Comparison of ENCODE assay signal across 8 cellular contexts in genomic region chr3:150409125-150409526, GRCh38. TPM values are rescaled to one million over a fixed set of nuclear protein-coding genes. Genes with fewer than 3 reads are reported as not detected.
DNase-seq lines count a peak whose midpoint lies in the region; ATAC-seq, FAIRE-seq and TF ChIP-seq lines count a peak whose summit lies in the region.

No MANE protein-coding gene starts in this region.

- peaks cover 3 to 25% of the 10 kb centered on the region in 2 experiments for H3K36me3 ChIP-seq in keratinocyte (ENCODE audit: control insufficient read depth in 2 of 2, extremely low read depth in 1 of 2, insufficient read depth in 2 of 2, low read length in 2 of 2)

- POLR2A ChIA-PET in AG04449 (lab: Yijun Ruan, JAX): interaction anchor here (0.6 to 3.2 kb wide), 20 partner anchors 9 to 458 kb away, joined by 3 to 24 read pairs (median 4); partner anchors contain the start of genes EIF2A and SERP1

- DNase-seq in AG04449 (ENCODE audit: low read depth, low spot score): no peak
- no peak for DNase-seq in keratinocyte (ENCODE audit: low read depth, low spot score)
- peak in 29 of 49 donors; percentile 17 to 79 (median 56) for DNase-seq in substantia nigra (lab: John Stamatoyannopoulos, UW)
- no peak for DNase-seq in DMS114 treated with DMSO at 0.1 percent for 48 hours (lab: John Stamatoyannopoulos, UW; ENCODE audit: unreplicated experiment)
- no peak for DNase-seq in kidney tubule cell (ENCODE audit: low spot score)
- DNase-seq in NCI-H446 treated with DMSO at 0.1 percent for 48 hours (lab: John Stamatoyannopoulos, UW): no peak

- no peaks in the 10 kb centered on the region for H3K9me3 Mint-ChIP-seq in activated naive CD8-positive, alpha-beta T cell (ENCODE audit: low read depth)

- H3K27ac ChIP-seq in keratinocyte (ENCODE audit: control insufficient read depth, insufficient read depth, low read length) (peak overlapping the region; percentile 95), substantia nigra (ENCODE audit: low read depth, low read length, poor library complexity, severe bottlenecking) (peak overlapping the region; percentile 97)

- peaks cover 54% of the 10 kb centered on the region for H3K79me2 ChIP-seq in keratinocyte (ENCODE audit: control insufficient read depth, insufficient read depth, low read length)

- H3K9me1 ChIP-seq in keratinocyte (ENCODE audit: control insufficient read depth, extremely low read depth, insufficient read depth, low read length): no peaks in the 10 kb centered on the region

- H3K4me2 ChIP-seq in keratinocyte (ENCODE audit: control insufficient read depth, extremely low read depth, insufficient read depth, low read depth, low read length): peak overlapping the region; percentile 82

- dilution Hi-C loops in keratinocyte (cut with MboI; ENCODE audit: extremely low pct_ligation_motif_present, low sequenced_read_pairs): loop anchor here (25.0 kb wide), 1 partner anchor 172 kb away; no protein-coding TSS in a partner anchor

- H3K9ac ChIP-seq in keratinocyte (ENCODE audit: control insufficient read depth, extremely low read depth, insufficient read depth, low read length): peak overlapping the region; percentile 94

- no peak overlapping the region for H2AFZ ChIP-seq in keratinocyte (ENCODE audit: control insufficient read depth, low read length)

- TF ChIP-seq CTCF in AG04449 (IDR thresholded peaks at IDR 0.05; ENCODE audit: insufficient read depth, low read length, missing control alignments) (no peak), keratinocyte (optimal IDR thresholded peaks at IDR 0.05 in 1 of 3, IDR thresholded peaks at IDR 0.05 in 1 of 3, conservative IDR thresholded peaks at IDR 0.05 in 1 of 3; ENCODE audit: extremely low read depth in 1 of 3, insufficient read depth in 2 of 3, low read length in 3 of 3) (no peak)

- H3K36me3 Mint-ChIP-seq in activated naive CD8-positive, alpha-beta T cell: peaks cover 7% of the 10 kb centered on the region

- H3K4me3 ChIP-seq in AG04449 (ENCODE audit: low read depth, low read length): peak overlapping the region; percentile 97
- H3K4me3 ChIP-seq in keratinocyte (ENCODE audit: control insufficient read depth in 2 of 3, extremely low read depth in 1 of 3, insufficient read depth in 2 of 3, low read depth in 1 of 3, low read length in 3 of 3): peak overlapping the region; percentile 99 to 100 (median 99)

- no peaks in the 10 kb centered on the region for H3K9me3 ChIP-seq in keratinocyte (ENCODE audit: control insufficient read depth, low read depth, low read length)

- H3K4me1 ChIP-seq in keratinocyte (ENCODE audit: control insufficient read depth, extremely low read depth, insufficient read depth, low read length): peaks cover 10% of the 10 kb centered on the region

- H3K27me3 Mint-ChIP-seq in activated naive CD8-positive, alpha-beta T cell: no peaks in the 10 kb centered on the region

- H3K4me3 Mint-ChIP-seq in activated naive CD8-positive, alpha-beta T cell: peak overlapping the region; percentile 93

- H3K27me3 ChIP-seq in keratinocyte (ENCODE audit: control insufficient read depth, extremely low read depth, insufficient read depth, low read length): no peaks in the 10 kb centered on the region

- peak overlapping the region; percentile 93 for H3K27ac Mint-ChIP-seq in activated naive CD8-positive, alpha-beta T cell

- no peak for FAIRE-seq in keratinocyte (lab: Jason Lieb, UNC)

- CTCF ChIA-PET in AG04449 (lab: Yijun Ruan, JAX): interaction anchor here (0.7 to 2.7 kb wide), 17 partner anchors 12 to 473 kb away, joined by 3 to 12 read pairs (median 4); no protein-coding TSS in a partner anchor

- H3K4me1 Mint-ChIP-seq in activated naive CD8-positive, alpha-beta T cell (ENCODE audit: low read depth): peaks cover 42% of the 10 kb centered on the region

- peak; percentile 16 for ATAC-seq in GM21825 (IDR thresholded peaks at IDR 0.05; ENCODE audit: unreplicated experiment)

- peaks cover 16% of the 10 kb centered on the region for H4K20me1 ChIP-seq in keratinocyte (ENCODE audit: control insufficient read depth, extremely low read depth, insufficient read depth, low read length)

RNA-seq across cellular contexts. Expression of gene TSC22D2, which starts 1.0 kb away (rescaled TPM):
- polyA plus RNA-seq in keratinocyte: 16.3 to 22.3 TPM (median 19.3 TPM) in 3 replicates
- polyA plus RNA-seq in keratinocyte (2011; ENCODE audit: low read depth): 125 TPM
- polyA plus RNA-seq in keratinocyte (2011; cell fraction: cytosol; rRNA removed): 7.4 and 15.8 TPM in 2 replicates
- polyA plus RNA-seq in keratinocyte (2011; cell fraction: nucleus; rRNA removed): 43.1 and 52.5 TPM in 2 replicates
- polyA plus RNA-seq in keratinocyte (2012; ENCODE audit: low replicate concordance): 20.4 and 38.9 TPM in 2 replicates
- polyA minus RNA-seq in keratinocyte: 19.9 to 41.0 TPM (median 28.5 TPM) in 3 replicates
- 13.8 TPM for polyA minus RNA-seq in keratinocyte (2011; cell fraction: cytosol; rRNA and poly(A)+ RNA removed)
- polyA minus RNA-seq in keratinocyte (2011; cell fraction: nucleus; rRNA and poly(A)+ RNA removed): 52.3 and 100 TPM in 2 replicates

Comparison
In these comparisons a context has a peak if more than half of its experiments do, and no peak if none do; other contexts are left out.
1. DNase-seq: peak in substantia nigra (29 of 49); none in AG04449 (single experiment), keratinocyte (single experiment), DMS114 treated with DMSO at 0.1 percent for 48 hours (single experiment), kidney tubule cell (single experiment) and NCI-H446 treated with DMSO at 0.1 percent for 48 hours (single experiment).